40 cellular contexts compared by ENCODE assay signal in genomic region chr18:75760208-75760607, GRCh38.
"Had no signal": no experiment of that assay in that cellular context is flagged by ENCODE, and none has a peak within 500 bp of the region (broad histone marks: within the 10 kb centered on the region; RNA-seq: fewer than 3 reads in every experiment).

No MANE protein-coding gene starts in this region.

- FAIRE-seq: astrocyte, bronchial epithelial cell had no signal

- H3K4me1 Mint-ChIP-seq: activated naive CD4-positive, alpha-beta T cell treated with anti-CD3 and anti-CD28 coated beads, Interleukin-2, amount 10 ng/mL, durations not matched to agents 7 days and 5 days; activated naive CD4-positive, alpha-beta T cell treated with anti-CD3 and anti-CD28 coated beads, Interleukin-2, amount 50 U/mL, for 24 hours; activated naive CD8-positive, alpha-beta T cell treated with anti-CD3 and anti-CD28 coated beads for 36 hours; activated naive CD8-positive, alpha-beta T cell treated with anti-CD3 and anti-CD28 coated beads, Interleukin-2, amount 10 ng/mL, durations not matched to agents 7 days and 5 days; activated naive CD8-positive, alpha-beta T cell treated with anti-CD3 and anti-CD28 coated beads, Interleukin-2, amount 50 U/mL, for 24 hours; brain; central memory CD8-positive, alpha-beta T cell had no signal

- H3K36me3 Mint-ChIP-seq: activated naive CD4-positive, alpha-beta T cell treated with anti-CD3 and anti-CD28 coated beads, Interleukin-2, amount 10 ng/mL, durations not matched to agents 7 days and 5 days; activated naive CD4-positive, alpha-beta T cell treated with anti-CD3 and anti-CD28 coated beads, Interleukin-2, amount 50 U/mL, for 24 hours; activated naive CD4-positive, alpha-beta T cell treated with anti-CD3 and anti-CD28 coated beads, Interleukin-2, amount 50 U/mL, for 72 hours; activated naive CD8-positive, alpha-beta T cell; activated naive CD8-positive, alpha-beta T cell treated with anti-CD3 and anti-CD28 coated beads for 36 hours; activated naive CD8-positive, alpha-beta T cell treated with anti-CD3 and anti-CD28 coated beads, Interleukin-2, amount 10 ng/mL, durations not matched to agents 7 days and 5 days; brain had no signal

- ATAC-seq: activated naive CD4-positive, alpha-beta T cell treated with anti-CD3 and anti-CD28 coated beads, Interleukin-2, amount 50 U/mL, for 72 hours; activated naive CD8-positive, alpha-beta T cell treated with anti-CD3 and anti-CD28 coated beads, Interleukin-2, amount 50 U/mL, for 24 hours; activated T-cell treated with anti-CD3 and anti-CD28 coated beads, Interleukin-2, amount 50 U/mL, for 4 hours; activated T-cell treated with anti-CD3 and anti-CD28 coated beads, Interleukin-2, amount 50 U/mL, for 72 hours; body of pancreas had no signal

- H3K27ac ChIP-seq: adrenal gland, ascending aorta, body of pancreas, brain microvascular endothelial cell, breast epithelium, cardiac muscle cell had no signal

- H3K27me3 Mint-ChIP-seq: activated naive CD4-positive, alpha-beta T cell treated with anti-CD3 and anti-CD28 coated beads, Interleukin-2, amount 10 ng/mL, durations not matched to agents 7 days and 5 days; activated naive CD8-positive, alpha-beta T cell; activated naive CD8-positive, alpha-beta T cell treated with anti-CD3 and anti-CD28 coated beads, Interleukin-2, amount 10 ng/mL, durations not matched to agents 7 days and 5 days; brain had no signal

- H3K4me3 ChIP-seq: adrenal gland, ascending aorta, body of pancreas, breast epithelium, cardiac muscle cell had no signal

- DNase-seq: activated effector memory CD4-positive, alpha-beta T cell treated with anti-CD3 and anti-CD28 coated beads, Interleukin-2, amount 50 U/mL, for 16 hours; activated effector memory CD4-positive, alpha-beta T cell treated with Interleukin-2 at 50 U/mL for 16 hours; activated gamma-delta T cell; activated gamma-delta T cell treated with Interleukin-2 at 50 U/mL for 16 hours; activated naive CD4-positive, alpha-beta T cell; activated naive CD4-positive, alpha-beta T cell treated with anti-CD3 and anti-CD28 coated beads for 36 hours; activated naive CD4-positive, alpha-beta T cell treated with anti-CD3 and anti-CD28 coated beads, Interleukin-2, amount 10 ng/mL, durations not matched to agents 7 days and 5 days; activated naive CD4-positive, alpha-beta T cell treated with anti-CD3 and anti-CD28 coated beads, Interleukin-2, amount 50 U/mL, for 16 hours; activated naive CD4-positive, alpha-beta T cell treated with Interleukin-2 at 50 U/mL for 16 hours; activated naive CD8-positive, alpha-beta T cell treated with anti-CD3 and anti-CD28 coated beads for 36 hours; activated naive CD8-positive, alpha-beta T cell treated with anti-CD3 and anti-CD28 coated beads, Interleukin-2, amount 10 ng/mL, durations not matched to agents 7 days and 5 days; activated naive CD8-positive, alpha-beta T cell treated with anti-CD3 and anti-CD28 coated beads, Interleukin-2, amount 50 U/mL, for 24 hours; activated T-cell treated with anti-CD3 and anti-CD28 coated beads for 4 hours; activated T-cell treated with anti-CD3 and anti-CD28 coated beads, Interleukin-2, amount 50 U/mL, for 1 hour; activated T-cell treated with anti-CD3 and anti-CD28 coated beads, Interleukin-2, amount 50 U/mL, for 24 hours; activated T-cell treated with anti-CD3 and anti-CD28 coated beads, Interleukin-2, amount 50 U/mL, for 4 hours; activated T-cell treated with anti-CD3 and anti-CD28 coated beads, Interleukin-2, amount 50 U/mL, for 48 hours; activated T-cell treated with anti-CD3 and anti-CD28 coated beads, Interleukin-2, amount 50 U/mL, for 72 hours; adrenal gland; amniotic stem cell; amygdala; anterior cingulate cortex; aorta; body of pancreas; brain microvascular endothelial cell; caudate nucleus; central memory CD4-positive, alpha-beta T cell; cerebellar nuclear complex had no signal

- H3K9me3 ChIP-seq: adrenal gland, ascending aorta, body of pancreas, breast epithelium had no signal

- H3K36me3 ChIP-seq: adrenal gland, ascending aorta, brain microvascular endothelial cell, breast epithelium, cardiac muscle cell had no signal

- H3K9me3 Mint-ChIP-seq: activated naive CD4-positive, alpha-beta T cell treated with anti-CD3 and anti-CD28 coated beads, Interleukin-2, amount 10 ng/mL, durations not matched to agents 7 days and 5 days; activated naive CD4-positive, alpha-beta T cell treated with anti-CD3 and anti-CD28 coated beads, Interleukin-2, amount 50 U/mL, for 24 hours; activated naive CD4-positive, alpha-beta T cell treated with anti-CD3 and anti-CD28 coated beads, Interleukin-2, amount 50 U/mL, for 72 hours; activated naive CD8-positive, alpha-beta T cell treated with anti-CD3 and anti-CD28 coated beads for 36 hours; activated naive CD8-positive, alpha-beta T cell treated with anti-CD3 and anti-CD28 coated beads, Interleukin-2, amount 10 ng/mL, durations not matched to agents 7 days and 5 days; activated naive CD8-positive, alpha-beta T cell treated with anti-CD3 and anti-CD28 coated beads, Interleukin-2, amount 50 U/mL, for 24 hours; activated T-cell treated with anti-CD3 and anti-CD28 coated beads, Interleukin-2, amount 50 U/mL, for 4 hours; activated T-cell treated with anti-CD3 and anti-CD28 coated beads, Interleukin-2, amount 50 U/mL, for 72 hours; activated T-helper 1 cell treated with anti-CD3 and anti-CD28 coated beads, Interleukin-12 subunit alpha, Interleukin-12 subunit beta, Interleukin-2, Interleukin-4 antibody, amounts not matched to agents 30 ng/mL and 10 ng/mL and 1 ng/mL, durations not matched to agents 14 hours and 24 hours and 36 hours; activated T-helper 2 cell treated with anti-CD3 and anti-CD28 coated beads, Interferon-gamma antibody, Interleukin-2, Interleukin-4, amounts not matched to agents 10 μg/mL and 5 μg/mL and 100 μg/mL, durations not matched to agents 14 hours and 24 hours and 36 hours; brain; central memory CD8-positive, alpha-beta T cell had no signal

- H3K4me1 ChIP-seq: adrenal gland, ascending aorta, body of pancreas, breast epithelium had no signal

- H3K27me3 ChIP-seq: adrenal gland, ascending aorta, body of pancreas, brain microvascular endothelial cell, breast epithelium, cardiac muscle cell had no signal

- H3K4me3 Mint-ChIP-seq: activated naive CD4-positive, alpha-beta T cell treated with anti-CD3 and anti-CD28 coated beads for 36 hours; activated naive CD4-positive, alpha-beta T cell treated with anti-CD3 and anti-CD28 coated beads, Interleukin-2, amount 10 ng/mL, durations not matched to agents 7 days and 5 days; activated naive CD4-positive, alpha-beta T cell treated with anti-CD3 and anti-CD28 coated beads, Interleukin-2, amount 50 U/mL, for 24 hours; activated naive CD8-positive, alpha-beta T cell; activated naive CD8-positive, alpha-beta T cell treated with anti-CD3 and anti-CD28 coated beads for 36 hours; activated naive CD8-positive, alpha-beta T cell treated with anti-CD3 and anti-CD28 coated beads, Interleukin-2, amount 10 ng/mL, durations not matched to agents 7 days and 5 days; activated naive CD8-positive, alpha-beta T cell treated with anti-CD3 and anti-CD28 coated beads, Interleukin-2, amount 50 U/mL, for 24 hours; activated T-cell treated with anti-CD3 and anti-CD28 coated beads, Interleukin-2, amount 50 U/mL, for 24 hours; activated T-cell treated with anti-CD3 and anti-CD28 coated beads, Interleukin-2, amount 50 U/mL, for 4 hours; activated T-cell treated with anti-CD3 and anti-CD28 coated beads, Interleukin-2, amount 50 U/mL, for 72 hours; activated T-helper 1 cell treated with anti-CD3 and anti-CD28 coated beads, Interleukin-12 subunit alpha, Interleukin-12 subunit beta, Interleukin-2, Interleukin-4 antibody, amounts not matched to agents 30 ng/mL and 10 ng/mL and 1 ng/mL, durations not matched to agents 14 hours and 24 hours and 36 hours; brain; central memory CD8-positive, alpha-beta T cell had no signal

- H3K27ac Mint-ChIP-seq: activated naive CD4-positive, alpha-beta T cell treated with anti-CD3 and anti-CD28 coated beads for 36 hours; activated naive CD4-positive, alpha-beta T cell treated with anti-CD3 and anti-CD28 coated beads, Interleukin-2, amount 10 ng/mL, durations not matched to agents 7 days and 5 days; activated naive CD4-positive, alpha-beta T cell treated with anti-CD3 and anti-CD28 coated beads, Interleukin-2, amount 50 U/mL, for 24 hours; activated naive CD4-positive, alpha-beta T cell treated with anti-CD3 and anti-CD28 coated beads, Interleukin-2, amount 50 U/mL, for 72 hours; activated naive CD8-positive, alpha-beta T cell; activated naive CD8-positive, alpha-beta T cell treated with anti-CD3 and anti-CD28 coated beads for 36 hours; activated naive CD8-positive, alpha-beta T cell treated with anti-CD3 and anti-CD28 coated beads, Interleukin-2, amount 10 ng/mL, durations not matched to agents 7 days and 5 days; activated naive CD8-positive, alpha-beta T cell treated with anti-CD3 and anti-CD28 coated beads, Interleukin-2, amount 50 U/mL, for 24 hours; activated T-cell treated with anti-CD3 and anti-CD28 coated beads, Interleukin-2, amount 50 U/mL, for 24 hours; activated T-cell treated with anti-CD3 and anti-CD28 coated beads, Interleukin-2, amount 50 U/mL, for 72 hours; activated T-helper 1 cell treated with anti-CD3 and anti-CD28 coated beads, Interleukin-12 subunit alpha, Interleukin-12 subunit beta, Interleukin-2, Interleukin-4 antibody, amounts not matched to agents 30 ng/mL and 10 ng/mL and 1 ng/mL, durations not matched to agents 14 hours and 24 hours and 36 hours; activated T-helper 2 cell treated with anti-CD3 and anti-CD28 coated beads, Interferon-gamma antibody, Interleukin-2, Interleukin-4, amounts not matched to agents 10 μg/mL and 5 μg/mL and 100 μg/mL, durations not matched to agents 14 hours and 24 hours and 36 hours had no signal
